ENCODE assay signal across 18 cellular contexts in the genomic region with DNA sequence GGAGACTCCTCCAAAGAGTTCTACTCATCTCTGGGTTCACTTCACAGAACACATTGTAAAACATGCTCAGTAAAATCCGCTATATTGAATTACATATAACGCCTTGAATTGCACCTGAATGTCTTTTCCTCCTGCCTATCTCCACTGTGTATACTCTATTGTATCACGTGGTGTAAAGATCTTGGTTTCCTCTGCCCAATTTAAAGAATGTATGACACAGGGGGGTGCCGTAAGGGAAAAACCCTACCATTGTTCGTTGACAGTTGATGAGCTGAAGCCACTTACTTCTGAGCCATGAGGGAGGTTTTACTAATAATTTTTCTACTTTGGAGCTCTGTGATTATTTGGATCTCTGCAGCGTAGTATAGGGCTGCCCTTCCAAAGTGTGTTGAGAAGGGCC. TPM values are rescaled to one million over a fixed set of nuclear protein-coding genes. Genes with fewer than 3 reads are reported as not detected.
DNase-seq lines count a peak whose midpoint lies in the region; ATAC-seq, FAIRE-seq and TF ChIP-seq lines count a peak whose summit lies in the region.
"Had no signal": no experiment of that assay in that cellular context is flagged by ENCODE, and none has a peak within 500 bp of the region (broad histone marks: within the 10 kb centered on the region; RNA-seq: fewer than 3 reads in every experiment).

No MANE protein-coding gene starts in this region.

- no peak overlapping the region for H3K14ac ChIP-seq in H1 (ENCODE audit: insufficient read length)

- no peak overlapping the region for H2BK120ac ChIP-seq in H1 (replicated peaks; ENCODE audit: low read depth, low read length)

- H3K56ac ChIP-seq in H1 (replicated peaks; ENCODE audit: insufficient read length, low read depth, low read length) = no peak overlapping the region

- no peak for TF ChIP-seq CTCF in H1 (IDR thresholded peaks at IDR 0.05; ENCODE audit: control extremely low read depth in 1 of 3, insufficient read depth in 1 of 3, low read depth in 1 of 3, low read length in 3 of 3)
- no peak for TF ChIP-seq CTCF in type B pancreatic cell (conservative IDR thresholded peaks at IDR 0.05)

- H2AFZ ChIP-seq in H1 (ENCODE audit: low read length) = no peak overlapping the region

- H3K27ac ChIP-seq in H1 (ENCODE audit: low read depth, low read length) = no peak overlapping the region
- H3K27ac ChIP-seq: BLaER1 had no signal

- no peak for TF ChIP-seq EP300 in H1 (IDR thresholded peaks at IDR 0.05; ENCODE audit: borderline replicate concordance in 1 of 2, low read depth in 2 of 2, low read length in 2 of 2)

- no peaks in the 10 kb centered on the region for H3K23me2 ChIP-seq in H1 (ENCODE audit: low read depth, low read length)

- H4K8ac ChIP-seq in H1 (ENCODE audit: extremely low read depth, insufficient read depth, low read length) = no peak overlapping the region

- H3K27me3 ChIP-seq in H1 (replicated peaks in 1 of 4; ENCODE audit: control insufficient read depth in 3 of 4, extremely low read depth in 1 of 4, insufficient read depth in 3 of 4, low read length in 3 of 4) = no peaks in the 10 kb centered on the region
- H3K27me3 ChIP-seq: BLaER1 had no signal

- H3K4me3 Mint-ChIP-seq in T-helper 1 cell treated with Interleukin-12 subunit alpha and Interleukin-12 subunit beta and Interleukin-4 antibody, amounts not matched to agents 30 μg/mL and 1 μg/mL, for 36 hours = peak overlapping the region; percentile 5
- no peak overlapping the region for H3K4me3 Mint-ChIP-seq in type B pancreatic cell

- POLR2A ChIA-PET in H1 (lab: Charles Lee; ENCODE audit: partially characterized antibody) = interaction anchor here (1.0 kb wide), 2 partner anchors 8 to 35 kb away, joined by 3 to 5 read pairs; partner anchors contain the start of gene MCM9

- peak; percentile 24 for FAIRE-seq in H1 (lab: Jason Lieb, UNC)
- FAIRE-seq: colon had no signal

- peak; percentile 23 for DNase-seq in stimulated activated CD4-positive, alpha-beta T cell treated with anti-CD3 and anti-CD28 coated beads, Interleukin-4, amount 100 ng/mL, for 24 hours
- no peak for DNase-seq in stimulated activated CD4-positive, alpha-beta T cell treated with anti-CD3 and anti-CD28 coated beads, Interleukin-2, amount 100 ng/mL, for 24 hours
- DNase-seq in H1 (ENCODE audit: low read depth in 1 of 2, low spot score in 2 of 2) (no peak), type B pancreatic cell (ENCODE audit: extremely low spot score, unreplicated experiment) (no peak), nucleus accumbens (lab: John Stamatoyannopoulos, UW) (no peak)
- DNase-seq: amniotic stem cell, DMS79, islet precursor cell, mesendoderm, MM.1S, NCI-H2081 treated with DMSO at 0.1 percent for 48 hours, occipital lobe, Right ventricle myocardium superior had no signal

- H4K91ac ChIP-seq in H1 (replicated peaks; ENCODE audit: insufficient read length, low read length) = no peak overlapping the region

- no peak for ATAC-seq in GM18520 (IDR thresholded peaks at IDR 0.05; ENCODE audit: unreplicated experiment)
- ATAC-seq: sciatic nerve had no signal

- H3K79me2 ChIP-seq in H1 (ENCODE audit: control insufficient read depth in 1 of 2, insufficient read depth in 2 of 2, low read length in 2 of 2) = peaks cover 9 to 92% of the 10 kb centered on the region in 2 experiments

- H3K4me1 ChIP-seq in H1 (replicated peaks in 1 of 4; ENCODE audit: control insufficient read depth in 3 of 4, insufficient read depth in 4 of 4, low read length in 3 of 4) = peaks cover 2 to 11% (median 4%) of the 10 kb centered on the region in 4 experiments; a peak in 5 of 7 replicates

- no peak overlapping the region for H3K23ac ChIP-seq in H1 (ENCODE audit: insufficient read length)

- peaks cover 53% of the 10 kb centered on the region for H3K4me1 Mint-ChIP-seq in T-helper 1 cell treated with Interleukin-12 subunit alpha and Interleukin-12 subunit beta and Interleukin-4 antibody, amounts not matched to agents 30 μg/mL and 1 μg/mL, for 36 hours (ENCODE audit: low read depth)
- peaks cover 34% of the 10 kb centered on the region for H3K4me1 Mint-ChIP-seq in type B pancreatic cell (ENCODE audit: unreplicated experiment)

- TF ChIP-seq POLR2A in H1 (IDR thresholded peaks at IDR 0.05; ENCODE audit: control extremely low read depth in 1 of 2, low read depth in 2 of 2, low read length in 2 of 2) = no peak

- no peak overlapping the region for H3K18ac ChIP-seq in H1 (ENCODE audit: extremely low read depth, low read length)

- 79% methylated on average over 6 of the region's 6 CpGs; no CpG with 5 or more reads in 1 of the 2 experiments for WGBS in H1 (ENCODE audit: extremely low coverage in 1 of 2, insufficient coverage in 1 of 2, insufficient read length in 1 of 2, insufficient replicate concordance in 2 of 2, low coverage in 1 of 2, low lambda C conversion rate in 2 of 2, missing lambda C conversion rate in 1 of 2), 2 experiments

- H4K5ac ChIP-seq in H1 (ENCODE audit: insufficient read length, low read depth, low read length) = no peak overlapping the region

- peaks cover 7% of the 10 kb centered on the region; the same call in 1 of the 2 replicates for H3K79me1 ChIP-seq in H1 (ENCODE audit: low read depth, low read length)

- H2BK15ac ChIP-seq in H1 (ENCODE audit: low read length) = no peak overlapping the region

- H2BK20ac ChIP-seq in H1 (ENCODE audit: low read length) = no peak overlapping the region

- no peaks in the 10 kb centered on the region for H3K9me3 ChIP-seq in H1 (ENCODE audit: insufficient read depth in 2 of 2, low read depth in 1 of 2, low read length in 1 of 2)
- H3K9me3 ChIP-seq: BLaER1 had no signal

- peaks cover 51% of the 10 kb centered on the region for H3K36me3 Mint-ChIP-seq in T-helper 1 cell treated with Interleukin-12 subunit alpha and Interleukin-12 subunit beta and Interleukin-4 antibody, amounts not matched to agents 30 μg/mL and 1 μg/mL, for 36 hours (ENCODE audit: low read depth)
- peaks cover 38% of the 10 kb centered on the region for H3K36me3 Mint-ChIP-seq in type B pancreatic cell

- peaks cover 0 to 48% (median 8%) of the 10 kb centered on the region in 4 experiments; a peak in 5 of 8 replicates for H3K36me3 ChIP-seq in H1 (ENCODE audit: control insufficient read depth in 2 of 4, insufficient read depth in 4 of 4, low read length in 3 of 4)

- peak overlapping the region; percentile 23 for H3K27ac Mint-ChIP-seq in T-helper 1 cell treated with Interleukin-12 subunit alpha and Interleukin-12 subunit beta and Interleukin-4 antibody, amounts not matched to agents 30 μg/mL and 1 μg/mL, for 36 hours
- peak overlapping the region; percentile 3 for H3K27ac Mint-ChIP-seq in type B pancreatic cell

- no peaks in the 10 kb centered on the region for H3K27me3 Mint-ChIP-seq in T-helper 1 cell treated with Interleukin-12 subunit alpha and Interleukin-12 subunit beta and Interleukin-4 antibody, amounts not matched to agents 30 μg/mL and 1 μg/mL, for 36 hours (ENCODE audit: low read depth)
- H3K27me3 Mint-ChIP-seq in type B pancreatic cell = no peaks in the 10 kb centered on the region

- peaks cover 4 to 9% of the 10 kb centered on the region in 2 experiments for H4K20me1 ChIP-seq in H1 (replicated peaks in 1 of 2; ENCODE audit: control insufficient read depth in 1 of 2, insufficient read depth in 2 of 2, low read length in 2 of 2)

- no peak overlapping the region for H3K9ac ChIP-seq in H1 (replicated peaks in 1 of 4; ENCODE audit: extremely low read depth in 1 of 4, low read depth in 3 of 4, low read length in 3 of 4)
- H3K9ac ChIP-seq: BLaER1 had no signal

- H2BK5ac ChIP-seq in H1 (ENCODE audit: low read depth, low read length) = no peak overlapping the region

- no peaks in the 10 kb centered on the region for H3K9me3 Mint-ChIP-seq in T-helper 1 cell treated with Interleukin-12 subunit alpha and Interleukin-12 subunit beta and Interleukin-4 antibody, amounts not matched to agents 30 μg/mL and 1 μg/mL, for 36 hours
- no peaks in the 10 kb centered on the region for H3K9me3 Mint-ChIP-seq in type B pancreatic cell

- CTCF ChIA-PET in H1 (lab: Charles Lee; ENCODE audit: partially characterized antibody) = interaction anchor here (0.9 to 1.2 kb wide), 3 partner anchors 9 to 210 kb away, joined by 3 read pairs; no protein-coding TSS in a partner anchor

- H2AK5ac ChIP-seq in H1 (ENCODE audit: low read depth, low read length) = no peak overlapping the region

- H3K4ac ChIP-seq in H1 (replicated peaks; ENCODE audit: insufficient read length, low read depth, low read length) = no peak overlapping the region

- peak overlapping the region; percentile 8 to 35; a peak in 3 of 4 replicates for H3K4me2 ChIP-seq in H1 (ENCODE audit: insufficient read depth in 1 of 2, low read depth in 2 of 2, low read length in 2 of 2)
- H3K4me2 ChIP-seq: BLaER1 had no signal

- H3K4me3 ChIP-seq in H1 (ENCODE audit: extremely low read depth in 1 of 4, insufficient read depth in 2 of 4, low read depth in 3 of 4, low read length in 4 of 4) = peak overlapping the region in 1 of 4 experiments; percentile 27; a peak in 1 of 8 replicates
- H3K4me3 ChIP-seq: BLaER1 had no signal

- TF ChIP-seq RAD21 in H1 (IDR thresholded peaks at IDR 0.05 in 1 of 2, conservative IDR thresholded peaks at IDR 0.05 in 1 of 2; ENCODE audit: low read depth in 2 of 2, low read length in 2 of 2) = no peak

- H2BK12ac ChIP-seq in H1 (ENCODE audit: low read depth, low read length) = no peak overlapping the region

TF ChIP-seq in H1, 55 proteins besides CTCF, POLR2A, EP300 and RAD21 (continues in another document):
- TF ChIP-seq MAFK (IDR thresholded peaks at IDR 0.05; ENCODE audit: low read depth, low read length) = no peak

RNA-seq across cellular contexts. Expression of gene ASF1A, which starts 6.0 kb away (rescaled TPM):
- 45.7 and 50.2 TPM in 2 replicates for total RNA-seq in H1 (2021; fragmentation: NEBNext Ultra II Directional; extraction: Animal tissue kit (Norgen Biotek cat#: 25700))
- 9.8 and 11.4 TPM in 2 replicates for polyA plus RNA-seq in H1 (2011; rRNA removed)
- 15.4 TPM for polyA plus RNA-seq in H1 (2011; cell fraction: cytosol; rRNA removed)
- polyA plus RNA-seq in H1 (2011; cell fraction: nucleus; rRNA removed) = 11.9 TPM
- 23.2 to 40.2 TPM (median 24.3 TPM) in 4 replicates for polyA plus RNA-seq in H1 (2012, experiment 1 of 2)
- 4.7 TPM for polyA plus RNA-seq in H1 (2012, experiment 2 of 2)
- 23.5 TPM for polyA plus RNA-seq in H1 (2013, experiment 1 of 2)
- 23.3 TPM for polyA plus RNA-seq in H1 (2013, experiment 2 of 2)
- polyA minus RNA-seq in H1 (2011; rRNA and poly(A)+ RNA removed) = 9.3 and 9.6 TPM in 2 replicates
- polyA minus RNA-seq in H1 (2011; cell fraction: cytosol; rRNA and poly(A)+ RNA removed) = 13.9 TPM
- 20.0 TPM for polyA minus RNA-seq in H1 (2011; cell fraction: nucleus; rRNA and poly(A)+ RNA removed)
- 25.4 and 32.5 TPM in 2 replicates for total RNA-seq in type B pancreatic cell (ENCODE audit: low replicate concordance)

RNA-seq across cellular contexts. Expression of gene MCM9, which starts 35.0 kb away (rescaled TPM):
- 11.4 and 13.0 TPM in 2 replicates for total RNA-seq in H1 (2021; fragmentation: NEBNext Ultra II Directional; extraction: Animal tissue kit (Norgen Biotek cat#: 25700))
- polyA plus RNA-seq in H1 (2011; rRNA removed) = 3.2 and 3.7 TPM in 2 replicates
- 6.3 TPM for polyA plus RNA-seq in H1 (2011; cell fraction: cytosol; rRNA removed)
- 6.6 TPM for polyA plus RNA-seq in H1 (2011; cell fraction: nucleus; rRNA removed)
- polyA plus RNA-seq in H1 (2012, experiment 1 of 2) = 9.3 to 15.0 TPM (median 12.0 TPM) in 4 replicates
- 0.68 TPM for polyA plus RNA-seq in H1 (2012, experiment 2 of 2)
- 5.9 TPM for polyA plus RNA-seq in H1 (2013, experiment 1 of 2)
- 5.2 TPM for polyA plus RNA-seq in H1 (2013, experiment 2 of 2)
- 11.4 and 19.5 TPM in 2 replicates for polyA minus RNA-seq in H1 (2011; rRNA and poly(A)+ RNA removed)
- polyA minus RNA-seq in H1 (2011; cell fraction: cytosol; rRNA and poly(A)+ RNA removed) = 9.8 TPM
- polyA minus RNA-seq in H1 (2011; cell fraction: nucleus; rRNA and poly(A)+ RNA removed) = 31.5 TPM
- 16.6 and 19.6 TPM in 2 replicates for total RNA-seq in type B pancreatic cell (ENCODE audit: low replicate concordance)
